1 cellular context compared by ENCODE assay signal in the genomic region with DNA sequence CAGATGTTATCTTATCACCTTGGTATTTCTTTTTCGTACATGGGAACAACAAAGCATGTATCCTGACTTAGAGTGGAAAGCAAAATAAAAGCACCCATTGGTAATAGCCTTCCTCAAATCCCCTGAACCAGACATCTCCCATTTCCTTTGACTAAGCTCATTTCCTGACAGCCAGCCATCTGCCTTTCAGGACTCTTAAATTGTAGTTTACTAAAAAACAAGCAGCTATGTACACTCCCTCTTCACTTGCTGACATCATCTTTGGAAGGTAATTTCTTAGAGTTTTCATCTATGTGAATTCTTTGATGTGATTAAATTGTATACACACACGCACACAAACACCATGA.
TF ChIP-seq lines count a peak whose summit lies in the region.

No MANE protein-coding gene starts in this region.

TF ChIP-seq in K562, 482 proteins besides CTCF, POLR2A, EP300 and RAD21 (continued from another document and continues in another):
- TF ChIP-seq, protein P1, sequence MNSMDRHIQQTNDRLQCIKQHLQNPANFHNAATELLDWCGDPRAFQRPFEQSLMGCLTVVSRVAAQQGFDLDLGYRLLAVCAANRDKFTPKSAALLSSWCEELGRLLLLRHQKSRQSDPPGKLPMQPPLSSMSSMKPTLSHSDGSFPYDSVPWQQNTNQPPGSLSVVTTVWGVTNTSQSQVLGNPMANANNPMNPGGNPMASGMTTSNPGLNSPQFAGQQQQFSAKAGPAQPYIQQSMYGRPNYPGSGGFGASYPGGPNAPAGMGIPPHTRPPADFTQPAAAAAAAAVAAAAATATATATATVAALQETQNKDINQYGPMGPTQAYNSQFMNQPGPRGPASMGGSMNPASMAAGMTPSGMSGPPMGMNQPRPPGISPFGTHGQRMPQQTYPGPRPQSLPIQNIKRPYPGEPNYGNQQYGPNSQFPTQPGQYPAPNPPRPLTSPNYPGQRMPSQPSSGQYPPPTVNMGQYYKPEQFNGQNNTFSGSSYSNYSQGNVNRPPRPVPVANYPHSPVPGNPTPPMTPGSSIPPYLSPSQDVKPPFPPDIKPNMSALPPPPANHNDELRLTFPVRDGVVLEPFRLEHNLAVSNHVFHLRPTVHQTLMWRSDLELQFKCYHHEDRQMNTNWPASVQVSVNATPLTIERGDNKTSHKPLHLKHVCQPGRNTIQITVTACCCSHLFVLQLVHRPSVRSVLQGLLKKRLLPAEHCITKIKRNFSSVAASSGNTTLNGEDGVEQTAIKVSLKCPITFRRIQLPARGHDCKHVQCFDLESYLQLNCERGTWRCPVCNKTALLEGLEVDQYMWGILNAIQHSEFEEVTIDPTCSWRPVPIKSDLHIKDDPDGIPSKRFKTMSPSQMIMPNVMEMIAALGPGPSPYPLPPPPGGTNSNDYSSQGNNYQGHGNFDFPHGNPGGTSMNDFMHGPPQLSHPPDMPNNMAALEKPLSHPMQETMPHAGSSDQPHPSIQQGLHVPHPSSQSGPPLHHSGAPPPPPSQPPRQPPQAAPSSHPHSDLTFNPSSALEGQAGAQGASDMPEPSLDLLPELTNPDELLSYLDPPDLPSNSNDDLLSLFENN (IDR thresholded peaks at IDR 0.05; ENCODE audit: low read depth in 2 of 2, low read length in 2 of 2) = no peak
- no peak for TF ChIP-seq PHF8 (IDR thresholded peaks at IDR 0.05; ENCODE audit: borderline replicate concordance, low read length)
- TF ChIP-seq HLTF (IDR thresholded peaks at IDR 0.05) = no peak
- TF ChIP-seq, protein P2, sequence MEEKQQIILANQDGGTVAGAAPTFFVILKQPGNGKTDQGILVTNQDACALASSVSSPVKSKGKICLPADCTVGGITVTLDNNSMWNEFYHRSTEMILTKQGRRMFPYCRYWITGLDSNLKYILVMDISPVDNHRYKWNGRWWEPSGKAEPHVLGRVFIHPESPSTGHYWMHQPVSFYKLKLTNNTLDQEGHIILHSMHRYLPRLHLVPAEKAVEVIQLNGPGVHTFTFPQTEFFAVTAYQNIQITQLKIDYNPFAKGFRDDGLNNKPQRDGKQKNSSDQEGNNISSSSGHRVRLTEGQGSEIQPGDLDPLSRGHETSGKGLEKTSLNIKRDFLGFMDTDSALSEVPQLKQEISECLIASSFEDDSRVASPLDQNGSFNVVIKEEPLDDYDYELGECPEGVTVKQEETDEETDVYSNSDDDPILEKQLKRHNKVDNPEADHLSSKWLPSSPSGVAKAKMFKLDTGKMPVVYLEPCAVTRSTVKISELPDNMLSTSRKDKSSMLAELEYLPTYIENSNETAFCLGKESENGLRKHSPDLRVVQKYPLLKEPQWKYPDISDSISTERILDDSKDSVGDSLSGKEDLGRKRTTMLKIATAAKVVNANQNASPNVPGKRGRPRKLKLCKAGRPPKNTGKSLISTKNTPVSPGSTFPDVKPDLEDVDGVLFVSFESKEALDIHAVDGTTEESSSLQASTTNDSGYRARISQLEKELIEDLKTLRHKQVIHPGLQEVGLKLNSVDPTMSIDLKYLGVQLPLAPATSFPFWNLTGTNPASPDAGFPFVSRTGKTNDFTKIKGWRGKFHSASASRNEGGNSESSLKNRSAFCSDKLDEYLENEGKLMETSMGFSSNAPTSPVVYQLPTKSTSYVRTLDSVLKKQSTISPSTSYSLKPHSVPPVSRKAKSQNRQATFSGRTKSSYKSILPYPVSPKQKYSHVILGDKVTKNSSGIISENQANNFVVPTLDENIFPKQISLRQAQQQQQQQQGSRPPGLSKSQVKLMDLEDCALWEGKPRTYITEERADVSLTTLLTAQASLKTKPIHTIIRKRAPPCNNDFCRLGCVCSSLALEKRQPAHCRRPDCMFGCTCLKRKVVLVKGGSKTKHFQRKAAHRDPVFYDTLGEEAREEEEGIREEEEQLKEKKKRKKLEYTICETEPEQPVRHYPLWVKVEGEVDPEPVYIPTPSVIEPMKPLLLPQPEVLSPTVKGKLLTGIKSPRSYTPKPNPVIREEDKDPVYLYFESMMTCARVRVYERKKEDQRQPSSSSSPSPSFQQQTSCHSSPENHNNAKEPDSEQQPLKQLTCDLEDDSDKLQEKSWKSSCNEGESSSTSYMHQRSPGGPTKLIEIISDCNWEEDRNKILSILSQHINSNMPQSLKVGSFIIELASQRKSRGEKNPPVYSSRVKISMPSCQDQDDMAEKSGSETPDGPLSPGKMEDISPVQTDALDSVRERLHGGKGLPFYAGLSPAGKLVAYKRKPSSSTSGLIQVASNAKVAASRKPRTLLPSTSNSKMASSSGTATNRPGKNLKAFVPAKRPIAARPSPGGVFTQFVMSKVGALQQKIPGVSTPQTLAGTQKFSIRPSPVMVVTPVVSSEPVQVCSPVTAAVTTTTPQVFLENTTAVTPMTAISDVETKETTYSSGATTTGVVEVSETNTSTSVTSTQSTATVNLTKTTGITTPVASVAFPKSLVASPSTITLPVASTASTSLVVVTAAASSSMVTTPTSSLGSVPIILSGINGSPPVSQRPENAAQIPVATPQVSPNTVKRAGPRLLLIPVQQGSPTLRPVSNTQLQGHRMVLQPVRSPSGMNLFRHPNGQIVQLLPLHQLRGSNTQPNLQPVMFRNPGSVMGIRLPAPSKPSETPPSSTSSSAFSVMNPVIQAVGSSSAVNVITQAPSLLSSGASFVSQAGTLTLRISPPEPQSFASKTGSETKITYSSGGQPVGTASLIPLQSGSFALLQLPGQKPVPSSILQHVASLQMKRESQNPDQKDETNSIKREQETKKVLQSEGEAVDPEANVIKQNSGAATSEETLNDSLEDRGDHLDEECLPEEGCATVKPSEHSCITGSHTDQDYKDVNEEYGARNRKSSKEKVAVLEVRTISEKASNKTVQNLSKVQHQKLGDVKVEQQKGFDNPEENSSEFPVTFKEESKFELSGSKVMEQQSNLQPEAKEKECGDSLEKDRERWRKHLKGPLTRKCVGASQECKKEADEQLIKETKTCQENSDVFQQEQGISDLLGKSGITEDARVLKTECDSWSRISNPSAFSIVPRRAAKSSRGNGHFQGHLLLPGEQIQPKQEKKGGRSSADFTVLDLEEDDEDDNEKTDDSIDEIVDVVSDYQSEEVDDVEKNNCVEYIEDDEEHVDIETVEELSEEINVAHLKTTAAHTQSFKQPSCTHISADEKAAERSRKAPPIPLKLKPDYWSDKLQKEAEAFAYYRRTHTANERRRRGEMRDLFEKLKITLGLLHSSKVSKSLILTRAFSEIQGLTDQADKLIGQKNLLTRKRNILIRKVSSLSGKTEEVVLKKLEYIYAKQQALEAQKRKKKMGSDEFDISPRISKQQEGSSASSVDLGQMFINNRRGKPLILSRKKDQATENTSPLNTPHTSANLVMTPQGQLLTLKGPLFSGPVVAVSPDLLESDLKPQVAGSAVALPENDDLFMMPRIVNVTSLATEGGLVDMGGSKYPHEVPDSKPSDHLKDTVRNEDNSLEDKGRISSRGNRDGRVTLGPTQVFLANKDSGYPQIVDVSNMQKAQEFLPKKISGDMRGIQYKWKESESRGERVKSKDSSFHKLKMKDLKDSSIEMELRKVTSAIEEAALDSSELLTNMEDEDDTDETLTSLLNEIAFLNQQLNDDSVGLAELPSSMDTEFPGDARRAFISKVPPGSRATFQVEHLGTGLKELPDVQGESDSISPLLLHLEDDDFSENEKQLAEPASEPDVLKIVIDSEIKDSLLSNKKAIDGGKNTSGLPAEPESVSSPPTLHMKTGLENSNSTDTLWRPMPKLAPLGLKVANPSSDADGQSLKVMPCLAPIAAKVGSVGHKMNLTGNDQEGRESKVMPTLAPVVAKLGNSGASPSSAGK (IDR thresholded peaks at IDR 0.05) = no peak
- TF ChIP-seq, protein P3, sequence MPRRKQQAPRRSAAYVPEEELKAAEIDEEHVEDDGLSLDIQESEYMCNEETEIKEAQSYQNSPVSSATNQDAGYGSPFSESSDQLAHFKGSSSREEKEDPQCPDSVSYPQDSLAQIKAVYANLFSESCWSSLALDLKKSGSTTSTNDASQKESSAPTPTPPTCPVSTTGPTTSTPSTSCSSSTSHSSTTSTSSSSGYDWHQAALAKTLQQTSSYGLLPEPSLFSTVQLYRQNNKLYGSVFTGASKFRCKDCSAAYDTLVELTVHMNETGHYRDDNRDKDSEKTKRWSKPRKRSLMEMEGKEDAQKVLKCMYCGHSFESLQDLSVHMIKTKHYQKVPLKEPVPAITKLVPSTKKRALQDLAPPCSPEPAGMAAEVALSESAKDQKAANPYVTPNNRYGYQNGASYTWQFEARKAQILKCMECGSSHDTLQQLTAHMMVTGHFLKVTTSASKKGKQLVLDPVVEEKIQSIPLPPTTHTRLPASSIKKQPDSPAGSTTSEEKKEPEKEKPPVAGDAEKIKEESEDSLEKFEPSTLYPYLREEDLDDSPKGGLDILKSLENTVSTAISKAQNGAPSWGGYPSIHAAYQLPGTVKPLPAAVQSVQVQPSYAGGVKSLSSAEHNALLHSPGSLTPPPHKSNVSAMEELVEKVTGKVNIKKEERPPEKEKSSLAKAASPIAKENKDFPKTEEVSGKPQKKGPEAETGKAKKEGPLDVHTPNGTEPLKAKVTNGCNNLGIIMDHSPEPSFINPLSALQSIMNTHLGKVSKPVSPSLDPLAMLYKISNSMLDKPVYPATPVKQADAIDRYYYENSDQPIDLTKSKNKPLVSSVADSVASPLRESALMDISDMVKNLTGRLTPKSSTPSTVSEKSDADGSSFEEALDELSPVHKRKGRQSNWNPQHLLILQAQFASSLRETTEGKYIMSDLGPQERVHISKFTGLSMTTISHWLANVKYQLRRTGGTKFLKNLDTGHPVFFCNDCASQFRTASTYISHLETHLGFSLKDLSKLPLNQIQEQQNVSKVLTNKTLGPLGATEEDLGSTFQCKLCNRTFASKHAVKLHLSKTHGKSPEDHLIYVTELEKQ (CRISPR knock-in tag; IDR thresholded peaks at IDR 0.05) = peak; percentile 70; the same call in 1 of the 2 replicates
- TF ChIP-seq, protein P4, sequence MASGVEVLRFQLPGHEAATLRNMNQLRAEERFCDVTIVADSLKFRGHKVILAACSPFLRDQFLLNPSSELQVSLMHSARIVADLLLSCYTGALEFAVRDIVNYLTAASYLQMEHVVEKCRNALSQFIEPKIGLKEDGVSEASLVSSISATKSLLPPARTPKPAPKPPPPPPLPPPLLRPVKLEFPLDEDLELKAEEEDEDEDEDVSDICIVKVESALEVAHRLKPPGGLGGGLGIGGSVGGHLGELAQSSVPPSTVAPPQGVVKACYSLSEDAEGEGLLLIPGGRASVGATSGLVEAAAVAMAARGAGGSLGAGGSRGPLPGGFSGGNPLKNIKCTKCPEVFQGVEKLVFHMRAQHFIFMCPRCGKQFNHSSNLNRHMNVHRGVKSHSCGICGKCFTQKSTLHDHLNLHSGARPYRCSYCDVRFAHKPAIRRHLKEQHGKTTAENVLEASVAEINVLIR (CRISPR knock-in tag; IDR thresholded peaks at IDR 0.05) = no peak
- TF ChIP-seq NFXL1 (CRISPR knock-in tag; IDR thresholded peaks at IDR 0.05) = no peak
- TF ChIP-seq, protein P5, sequence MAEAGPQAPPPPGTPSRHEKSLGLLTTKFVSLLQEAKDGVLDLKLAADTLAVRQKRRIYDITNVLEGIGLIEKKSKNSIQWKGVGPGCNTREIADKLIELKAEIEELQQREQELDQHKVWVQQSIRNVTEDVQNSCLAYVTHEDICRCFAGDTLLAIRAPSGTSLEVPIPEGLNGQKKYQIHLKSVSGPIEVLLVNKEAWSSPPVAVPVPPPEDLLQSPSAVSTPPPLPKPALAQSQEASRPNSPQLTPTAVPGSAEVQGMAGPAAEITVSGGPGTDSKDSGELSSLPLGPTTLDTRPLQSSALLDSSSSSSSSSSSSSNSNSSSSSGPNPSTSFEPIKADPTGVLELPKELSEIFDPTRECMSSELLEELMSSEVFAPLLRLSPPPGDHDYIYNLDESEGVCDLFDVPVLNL (CRISPR knock-in tag; IDR thresholded peaks at IDR 0.05; ENCODE audit: low read depth) = no peak
- TF ChIP-seq FOXA1 (IDR thresholded peaks at IDR 0.05; ENCODE audit: borderline replicate concordance) = no peak
- TF ChIP-seq, protein P6, sequence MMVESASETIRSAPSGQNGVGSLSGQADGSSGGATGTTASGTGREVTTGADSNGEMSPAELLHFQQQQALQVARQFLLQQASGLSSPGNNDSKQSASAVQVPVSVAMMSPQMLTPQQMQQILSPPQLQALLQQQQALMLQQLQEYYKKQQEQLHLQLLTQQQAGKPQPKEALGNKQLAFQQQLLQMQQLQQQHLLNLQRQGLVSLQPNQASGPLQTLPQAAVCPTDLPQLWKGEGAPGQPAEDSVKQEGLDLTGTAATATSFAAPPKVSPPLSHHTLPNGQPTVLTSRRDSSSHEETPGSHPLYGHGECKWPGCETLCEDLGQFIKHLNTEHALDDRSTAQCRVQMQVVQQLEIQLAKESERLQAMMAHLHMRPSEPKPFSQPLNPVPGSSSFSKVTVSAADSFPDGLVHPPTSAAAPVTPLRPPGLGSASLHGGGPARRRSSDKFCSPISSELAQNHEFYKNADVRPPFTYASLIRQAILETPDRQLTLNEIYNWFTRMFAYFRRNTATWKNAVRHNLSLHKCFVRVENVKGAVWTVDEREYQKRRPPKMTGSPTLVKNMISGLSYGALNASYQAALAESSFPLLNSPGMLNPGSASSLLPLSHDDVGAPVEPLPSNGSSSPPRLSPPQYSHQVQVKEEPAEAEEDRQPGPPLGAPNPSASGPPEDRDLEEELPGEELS (CRISPR knock-in tag; IDR thresholded peaks at IDR 0.05; ENCODE audit: borderline replicate concordance) = no peak
- TF ChIP-seq TEAD1 (CRISPR knock-in tag; IDR thresholded peaks at IDR 0.05) = no peak
- no peak for TF ChIP-seq CHD4 (IDR thresholded peaks at IDR 0.05; ENCODE audit: insufficient read depth, insufficient replicate concordance, low read depth, low read length, poor library complexity, severe bottlenecking)
- peak; percentile 35; the same call in 1 of the 2 replicates for TF ChIP-seq ELF1 (tag; IDR thresholded peaks at IDR 0.05)
- TF ChIP-seq FOXM1 (IDR thresholded peaks at IDR 0.05; ENCODE audit: low read depth) = no peak
- TF ChIP-seq FOXM1 (CRISPR knock-in tag; IDR thresholded peaks at IDR 0.05; ENCODE audit: low read depth) = no peak
- TF ChIP-seq, protein P7, sequence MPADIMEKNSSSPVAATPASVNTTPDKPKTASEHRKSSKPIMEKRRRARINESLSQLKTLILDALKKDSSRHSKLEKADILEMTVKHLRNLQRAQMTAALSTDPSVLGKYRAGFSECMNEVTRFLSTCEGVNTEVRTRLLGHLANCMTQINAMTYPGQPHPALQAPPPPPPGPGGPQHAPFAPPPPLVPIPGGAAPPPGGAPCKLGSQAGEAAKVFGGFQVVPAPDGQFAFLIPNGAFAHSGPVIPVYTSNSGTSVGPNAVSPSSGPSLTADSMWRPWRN (IDR thresholded peaks at IDR 0.05; ENCODE audit: low read depth) = no peak
- TF ChIP-seq, protein P8, sequence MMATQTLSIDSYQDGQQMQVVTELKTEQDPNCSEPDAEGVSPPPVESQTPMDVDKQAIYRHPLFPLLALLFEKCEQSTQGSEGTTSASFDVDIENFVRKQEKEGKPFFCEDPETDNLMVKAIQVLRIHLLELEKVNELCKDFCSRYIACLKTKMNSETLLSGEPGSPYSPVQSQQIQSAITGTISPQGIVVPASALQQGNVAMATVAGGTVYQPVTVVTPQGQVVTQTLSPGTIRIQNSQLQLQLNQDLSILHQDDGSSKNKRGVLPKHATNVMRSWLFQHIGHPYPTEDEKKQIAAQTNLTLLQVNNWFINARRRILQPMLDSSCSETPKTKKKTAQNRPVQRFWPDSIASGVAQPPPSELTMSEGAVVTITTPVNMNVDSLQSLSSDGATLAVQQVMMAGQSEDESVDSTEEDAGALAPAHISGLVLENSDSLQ (IDR thresholded peaks at IDR 0.05) = 0 out of 2 replicates have a peak, but pooled peaks have one; percentile 24
- 0 out of 2 replicates have a peak, but pooled peaks have one; percentile 1 for TF ChIP-seq FOSL1 (tag; conservative IDR thresholded peaks at IDR 0.05)
- TF ChIP-seq GTF2E2 (tag; IDR thresholded peaks at IDR 0.05) = no peak
- TF ChIP-seq ZNF184 (CRISPR knock-in tag; IDR thresholded peaks at IDR 0.05) = no peak
- TF ChIP-seq SUPT5H (IDR thresholded peaks at IDR 0.05) = no peak
